ENCODE assay signal across 21 cellular contexts in genomic region chr18:2293109-2293839, GRCh38.
A peak's percentile ranks its signal among the peaks of the same experiment; 100 is the strongest.
DNase-seq lines count a peak whose midpoint lies in the region; ATAC-seq and TF ChIP-seq lines count a peak whose summit lies in the region.
"Had no signal": no experiment of that assay in that cellular context is flagged by ENCODE, and none has a peak within 500 bp of the region (broad histone marks: within the 10 kb centered on the region; RNA-seq: fewer than 3 reads in every experiment).

No MANE protein-coding gene starts in this region.

- no peaks in the 10 kb centered on the region for H3K9me2 ChIP-seq in SK-N-SH

- POLR2A ChIA-PET in SK-N-SH (lab: Yijun Ruan, JAX): no interaction called here

- TF ChIP-seq CTCF in SK-N-SH (IDR thresholded peaks at IDR 0.05) (peak; percentile 13; the same call in 1 of the 2 replicates), GM12872 (IDR thresholded peaks at IDR 0.05; ENCODE audit: insufficient read depth, low read depth, low read length) (0 out of 3 replicates have a peak, but pooled peaks have one; percentile 22), endothelial cell (IDR thresholded peaks at IDR 0.05; ENCODE audit: unreplicated experiment) (peak; percentile 17)

- no peak overlapping the region for H3K27ac Mint-ChIP-seq in endothelial cell (ENCODE audit: unreplicated experiment)
- H3K27ac Mint-ChIP-seq: activated CD8-positive, alpha-beta memory T cell treated with anti-CD3 and anti-CD28 coated beads, Interleukin-2, amount 10 ng/mL, durations not matched to agents 7 days and 5 days had no signal

- no peaks in the 10 kb centered on the region for H3K79me2 ChIP-seq in SK-N-SH (ENCODE audit: insufficient read depth)

- H3K4me1 Mint-ChIP-seq in endothelial cell (ENCODE audit: unreplicated experiment): no peaks in the 10 kb centered on the region
- H3K4me1 Mint-ChIP-seq: activated CD8-positive, alpha-beta memory T cell treated with anti-CD3 and anti-CD28 coated beads, Interleukin-2, amount 10 ng/mL, durations not matched to agents 7 days and 5 days; CD14-positive monocyte had no signal

- no peak overlapping the region for H3K9ac ChIP-seq in SK-N-SH

- TF ChIP-seq RAD21 in SK-N-SH (IDR thresholded peaks at IDR 0.05; ENCODE audit: low read length): no peak

- H3K4me3 Mint-ChIP-seq in endothelial cell (ENCODE audit: unreplicated experiment): no peak overlapping the region
- H3K4me3 Mint-ChIP-seq: activated CD8-positive, alpha-beta memory T cell treated with anti-CD3 and anti-CD28 coated beads, Interleukin-2, amount 10 ng/mL, durations not matched to agents 7 days and 5 days; CD14-positive monocyte had no signal

- no peaks in the 10 kb centered on the region for H3F3A ChIP-seq in SK-N-SH (replicated peaks; ENCODE audit: insufficient read depth)

- H4K20me1 ChIP-seq in SK-N-SH (ENCODE audit: insufficient read depth): no peaks in the 10 kb centered on the region

- H3K9me3 Mint-ChIP-seq in endothelial cell (ENCODE audit: unreplicated experiment): no peaks in the 10 kb centered on the region

- H3K27me3 ChIP-seq in SK-N-SH (ENCODE audit: insufficient read depth): no peaks in the 10 kb centered on the region
- H3K27me3 ChIP-seq: neutrophil, Peyer's patch had no signal

- no peak overlapping the region for H2AFZ ChIP-seq in SK-N-SH (ENCODE audit: low read depth)

- H3K4me2 ChIP-seq in SK-N-SH: no peak overlapping the region

- DNase-seq in SK-N-SH (no peak), NCI-H69 (lab: John Stamatoyannopoulos, UW) (peak; percentile 45), endothelial cell (ENCODE audit: low spot score) (no peak), NCI-H146 (lab: John Stamatoyannopoulos, UW) (no peak)
- DNase-seq: activated CD8-positive, alpha-beta memory T cell treated with anti-CD3 and anti-CD28 coated beads, Interleukin-2, amount 10 ng/mL, durations not matched to agents 7 days and 5 days; activated effector memory CD4-positive, alpha-beta T cell treated with anti-CD3 and anti-CD28 coated beads, Interleukin-2, amount 50 U/mL, for 16 hours; cerebellar nuclear complex; DMS79; foreskin melanocyte; mucosa of descending colon; NCI-H2029; NCI-H526 treated with DMSO at 0.1 percent for 48 hours; Peyer's patch; retina had no signal

- H3K27me3 Mint-ChIP-seq in endothelial cell (ENCODE audit: unreplicated experiment): no peaks in the 10 kb centered on the region

- H3K36me3 ChIP-seq in SK-N-SH (replicated peaks in 1 of 2; ENCODE audit: control insufficient read depth in 1 of 2, insufficient read depth in 2 of 2, low read length in 1 of 2): no peaks in the 10 kb centered on the region
- H3K36me3 ChIP-seq: neutrophil, Peyer's patch had no signal

- CTCF ChIA-PET in SK-N-SH (lab: Yijun Ruan, JAX): interaction anchor here (0.6 to 0.9 kb wide), 3 partner anchors 31 to 1390 kb away, joined by 3 read pairs; no protein-coding TSS in a partner anchor

- H3K4me3 ChIP-seq in SK-N-SH (ENCODE audit: low read depth in 2 of 2, low read length in 1 of 2): no peak overlapping the region
- H3K4me3 ChIP-seq: mucosa of descending colon, Peyer's patch had no signal

- no peak for TF ChIP-seq EP300 in SK-N-SH (IDR thresholded peaks at IDR 0.05; ENCODE audit: borderline replicate concordance in 1 of 2, low read depth in 1 of 2, low read length in 1 of 2)

- WGBS in SK-N-SH (ENCODE audit: low lambda C conversion rate): 28% methylated on average over 7 of the region's 7 CpGs

- H3K36me3 Mint-ChIP-seq in endothelial cell (ENCODE audit: low read depth, unreplicated experiment): no peaks in the 10 kb centered on the region
- H3K36me3 Mint-ChIP-seq: activated CD8-positive, alpha-beta memory T cell treated with anti-CD3 and anti-CD28 coated beads, Interleukin-2, amount 10 ng/mL, durations not matched to agents 7 days and 5 days; CD14-positive monocyte had no signal

- no peaks in the 10 kb centered on the region for H3K9me3 ChIP-seq in SK-N-SH
- H3K9me3 ChIP-seq: mucosa of descending colon, neutrophil, Peyer's patch had no signal

- H3K27ac ChIP-seq in SK-N-SH (ENCODE audit: low read depth in 2 of 2, low read length in 1 of 2): no peak overlapping the region
- H3K27ac ChIP-seq: neutrophil, Peyer's patch, VCaP had no signal

- no peaks in the 10 kb centered on the region for H3K4me1 ChIP-seq in SK-N-SH (ENCODE audit: control insufficient read depth in 1 of 2, insufficient read depth in 2 of 2, low read depth in 1 of 2, low read length in 1 of 2)
- H3K4me1 ChIP-seq: Peyer's patch had no signal

- ATAC-seq in SK-N-SH treated with all-trans-retinoic acid at 6 μM for 48 hours (no peak), HG02763 (IDR thresholded peaks at IDR 0.05; ENCODE audit: unreplicated experiment) (no peak), GM21723 (IDR thresholded peaks at IDR 0.05; ENCODE audit: unreplicated experiment) (no peak)
- ATAC-seq: activated CD8-positive, alpha-beta memory T cell treated with anti-CD3 and anti-CD28 coated beads, Interleukin-2, amount 10 ng/mL, durations not matched to agents 7 days and 5 days; mucosa of descending colon had no signal

TF ChIP-seq in SK-N-SH, 30 proteins besides CTCF, POLR2A, EP300 and RAD21 (continues in another document):
- no peak for TF ChIP-seq TAF1 (IDR thresholded peaks at IDR 0.05; ENCODE audit: borderline replicate concordance, low read depth, low read length)
- no peak for TF ChIP-seq ELF1 (IDR thresholded peaks at IDR 0.05)
- no peak for TF ChIP-seq MAX (IDR thresholded peaks at IDR 0.05; ENCODE audit: low read depth)
- no peak for TF ChIP-seq MEF2A (IDR thresholded peaks at IDR 0.05; ENCODE audit: borderline replicate concordance, low read depth)
- no peak for TF ChIP-seq USF2 (IDR thresholded peaks at IDR 0.05; ENCODE audit: borderline replicate concordance, low read depth, low read length)
- TF ChIP-seq CHD2 (IDR thresholded peaks at IDR 0.05; ENCODE audit: low read length, partially characterized antibody): no peak
- TF ChIP-seq MXI1 (IDR thresholded peaks at IDR 0.05; ENCODE audit: low read depth, low read length): no peak
- TF ChIP-seq PBX3 (IDR thresholded peaks at IDR 0.05): no peak
- no peak for TF ChIP-seq NFIC (IDR thresholded peaks at IDR 0.05; ENCODE audit: borderline replicate concordance)
- no peak for TF ChIP-seq SIN3A (IDR thresholded peaks at IDR 0.05; ENCODE audit: borderline replicate concordance, low read depth, low read length)
- TF ChIP-seq SMC3 (IDR thresholded peaks at IDR 0.05; ENCODE audit: low read depth, low read length): no peak

TF ChIP-seq in SK-N-SH treated with all-trans-retinoic acid at 6 μM for 48 hours, 23 proteins besides CTCF, POLR2A, EP300 and RAD21 (continues in another document):
- TF ChIP-seq ZNF70 (CRISPR knock-in tag; IDR thresholded peaks at IDR 0.05) (no peak), ISL1 (CRISPR knock-in tag; IDR thresholded peaks at IDR 0.05) (no peak), GLIS3 (CRISPR knock-in tag; IDR thresholded peaks at IDR 0.05) (no peak), RARB (CRISPR knock-in tag; IDR thresholded peaks at IDR 0.05) (no peak), ZNF565 (CRISPR knock-in tag; conservative IDR thresholded peaks at IDR 0.05; ENCODE audit: low read depth) (no peak), SNAI2 (CRISPR knock-in tag; IDR thresholded peaks at IDR 0.05) (no peak), CREB5 (CRISPR knock-in tag; IDR thresholded peaks at IDR 0.05; ENCODE audit: low read depth) (no peak), ZC3H10 (CRISPR knock-in tag; IDR thresholded peaks at IDR 0.05) (no peak), PPARA (CRISPR knock-in tag; IDR thresholded peaks at IDR 0.05; ENCODE audit: borderline replicate concordance) (no peak), TCF4 (CRISPR knock-in tag; IDR thresholded peaks at IDR 0.05; ENCODE audit: borderline replicate concordance) (no peak), ZFP3 (CRISPR knock-in tag; IDR thresholded peaks at IDR 0.05) (no peak), PATZ1 (CRISPR knock-in tag; IDR thresholded peaks at IDR 0.05; ENCODE audit: borderline replicate concordance) (no peak), CSRNP3 (CRISPR knock-in tag; IDR thresholded peaks at IDR 0.05) (no peak), ARNTL (CRISPR knock-in tag; IDR thresholded peaks at IDR 0.05; ENCODE audit: borderline replicate concordance, low read depth) (no peak), ZFP30 (CRISPR knock-in tag; IDR thresholded peaks at IDR 0.05) (no peak)
